1 cellular context compared by ENCODE assay signal in the genomic region with DNA sequence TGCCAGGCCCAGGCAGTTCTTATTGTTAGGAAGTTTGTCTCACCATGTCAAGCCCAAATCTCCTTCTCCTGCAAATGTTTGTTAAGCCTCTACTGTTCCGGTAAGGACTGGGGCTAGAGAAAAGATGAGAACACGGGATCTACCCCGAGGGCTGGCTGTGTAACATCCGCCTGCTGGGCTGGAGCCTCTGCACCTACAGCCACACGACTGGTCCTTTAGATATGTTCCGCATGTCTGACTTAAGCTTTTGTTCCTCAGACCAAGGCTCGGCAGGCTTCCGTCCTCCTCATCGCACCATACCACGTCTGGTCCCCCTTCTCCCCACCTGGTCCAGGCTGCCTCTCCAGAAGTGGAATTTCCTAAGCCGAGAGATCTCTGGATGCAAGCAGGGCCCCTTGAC.
TF ChIP-seq lines count a peak whose summit lies in the region.

No MANE protein-coding gene starts in this region.

TF ChIP-seq in H1, 55 proteins besides CTCF, POLR2A, EP300 and RAD21:
- TF ChIP-seq, protein P1, sequence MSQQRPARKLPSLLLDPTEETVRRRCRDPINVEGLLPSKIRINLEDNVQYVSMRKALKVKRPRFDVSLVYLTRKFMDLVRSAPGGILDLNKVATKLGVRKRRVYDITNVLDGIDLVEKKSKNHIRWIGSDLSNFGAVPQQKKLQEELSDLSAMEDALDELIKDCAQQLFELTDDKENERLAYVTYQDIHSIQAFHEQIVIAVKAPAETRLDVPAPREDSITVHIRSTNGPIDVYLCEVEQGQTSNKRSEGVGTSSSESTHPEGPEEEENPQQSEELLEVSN (IDR thresholded peaks at IDR 0.05) = no peak
- TF ChIP-seq, protein P2, sequence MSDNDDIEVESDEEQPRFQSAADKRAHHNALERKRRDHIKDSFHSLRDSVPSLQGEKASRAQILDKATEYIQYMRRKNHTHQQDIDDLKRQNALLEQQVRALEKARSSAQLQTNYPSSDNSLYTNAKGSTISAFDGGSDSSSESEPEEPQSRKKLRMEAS (IDR thresholded peaks at IDR 0.05) = no peak
- TF ChIP-seq GTF2F1 (IDR thresholded peaks at IDR 0.05; ENCODE audit: borderline replicate concordance, low read depth, low read length) = no peak
- TF ChIP-seq JUN (IDR thresholded peaks at IDR 0.05; ENCODE audit: low read depth, low read length) = no peak
- TF ChIP-seq CHD2 (IDR thresholded peaks at IDR 0.05; ENCODE audit: low read length) = no peak
- TF ChIP-seq POLR2AphosphoS5 (IDR thresholded peaks at IDR 0.05; ENCODE audit: low read depth, low read length) = no peak
- no peak for TF ChIP-seq HDAC2 (IDR thresholded peaks at IDR 0.05; ENCODE audit: borderline replicate concordance in 1 of 2, low read depth in 2 of 2, low read length in 2 of 2)
- no peak for TF ChIP-seq SAP30 (IDR thresholded peaks at IDR 0.05; ENCODE audit: insufficient read depth, insufficient replicate concordance, low read length)
- TF ChIP-seq, protein P3, sequence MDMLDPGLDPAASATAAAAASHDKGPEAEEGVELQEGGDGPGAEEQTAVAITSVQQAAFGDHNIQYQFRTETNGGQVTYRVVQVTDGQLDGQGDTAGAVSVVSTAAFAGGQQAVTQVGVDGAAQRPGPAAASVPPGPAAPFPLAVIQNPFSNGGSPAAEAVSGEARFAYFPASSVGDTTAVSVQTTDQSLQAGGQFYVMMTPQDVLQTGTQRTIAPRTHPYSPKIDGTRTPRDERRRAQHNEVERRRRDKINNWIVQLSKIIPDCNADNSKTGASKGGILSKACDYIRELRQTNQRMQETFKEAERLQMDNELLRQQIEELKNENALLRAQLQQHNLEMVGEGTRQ (IDR thresholded peaks at IDR 0.05; ENCODE audit: low read length) = no peak
- no peak for TF ChIP-seq SUZ12 (IDR thresholded peaks at IDR 0.05; ENCODE audit: low read length)
- TF ChIP-seq BCL11A (IDR thresholded peaks at IDR 0.05; ENCODE audit: low read depth in 2 of 2, low read length in 2 of 2) = no peak
- TF ChIP-seq TCF12 (IDR thresholded peaks at IDR 0.05; ENCODE audit: low read depth, low read length) = no peak
- no peak for TF ChIP-seq JUND (IDR thresholded peaks at IDR 0.05; ENCODE audit: low read length)
- no peak for TF ChIP-seq RBBP5 (IDR thresholded peaks at IDR 0.05; ENCODE audit: borderline replicate concordance, low read depth, low read length)
- TF ChIP-seq EGR1 (IDR thresholded peaks at IDR 0.05; ENCODE audit: borderline replicate concordance, low read depth, low read length) = no peak
- no peak for TF ChIP-seq KDM4A (IDR thresholded peaks at IDR 0.05; ENCODE audit: low read depth, low read length, severe bottlenecking)
- no peak for TF ChIP-seq NANOG (IDR thresholded peaks at IDR 0.05; ENCODE audit: insufficient read depth, low read depth, low read length, poor library complexity, severe bottlenecking)
